In the genomic region with DNA sequence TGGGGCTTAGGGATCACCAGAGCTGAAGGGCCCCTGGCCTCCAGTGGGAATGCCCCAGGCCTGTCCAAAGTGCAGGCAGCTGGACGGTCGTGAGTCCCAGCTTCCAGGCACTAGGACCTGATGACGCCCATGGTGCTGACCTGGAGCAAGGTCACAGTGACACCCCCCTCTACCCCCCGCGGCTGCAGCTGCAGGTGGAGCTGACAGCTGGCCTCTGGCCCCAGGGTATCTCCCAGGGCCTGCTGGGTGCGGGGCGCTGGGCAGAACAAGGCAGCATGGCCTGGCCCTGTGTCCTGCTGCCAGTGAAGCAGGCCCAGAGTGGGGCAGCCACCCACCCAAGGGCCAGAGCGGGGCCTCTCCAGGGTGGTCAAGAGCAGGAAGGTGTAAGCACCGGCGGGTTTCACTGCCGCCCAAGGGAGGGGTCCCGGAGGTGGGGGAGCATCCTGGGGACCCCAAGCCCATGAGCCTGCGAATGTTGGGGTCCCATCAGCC, we compare ENCODE assay signal across 1 cellular context.
TF ChIP-seq lines count a peak whose summit lies in the region.

No MANE protein-coding gene starts in this region.

TF ChIP-seq in K562, 482 proteins besides CTCF, POLR2A, EP300 and RAD21 (continued from another document):
- TF ChIP-seq, protein P1, sequence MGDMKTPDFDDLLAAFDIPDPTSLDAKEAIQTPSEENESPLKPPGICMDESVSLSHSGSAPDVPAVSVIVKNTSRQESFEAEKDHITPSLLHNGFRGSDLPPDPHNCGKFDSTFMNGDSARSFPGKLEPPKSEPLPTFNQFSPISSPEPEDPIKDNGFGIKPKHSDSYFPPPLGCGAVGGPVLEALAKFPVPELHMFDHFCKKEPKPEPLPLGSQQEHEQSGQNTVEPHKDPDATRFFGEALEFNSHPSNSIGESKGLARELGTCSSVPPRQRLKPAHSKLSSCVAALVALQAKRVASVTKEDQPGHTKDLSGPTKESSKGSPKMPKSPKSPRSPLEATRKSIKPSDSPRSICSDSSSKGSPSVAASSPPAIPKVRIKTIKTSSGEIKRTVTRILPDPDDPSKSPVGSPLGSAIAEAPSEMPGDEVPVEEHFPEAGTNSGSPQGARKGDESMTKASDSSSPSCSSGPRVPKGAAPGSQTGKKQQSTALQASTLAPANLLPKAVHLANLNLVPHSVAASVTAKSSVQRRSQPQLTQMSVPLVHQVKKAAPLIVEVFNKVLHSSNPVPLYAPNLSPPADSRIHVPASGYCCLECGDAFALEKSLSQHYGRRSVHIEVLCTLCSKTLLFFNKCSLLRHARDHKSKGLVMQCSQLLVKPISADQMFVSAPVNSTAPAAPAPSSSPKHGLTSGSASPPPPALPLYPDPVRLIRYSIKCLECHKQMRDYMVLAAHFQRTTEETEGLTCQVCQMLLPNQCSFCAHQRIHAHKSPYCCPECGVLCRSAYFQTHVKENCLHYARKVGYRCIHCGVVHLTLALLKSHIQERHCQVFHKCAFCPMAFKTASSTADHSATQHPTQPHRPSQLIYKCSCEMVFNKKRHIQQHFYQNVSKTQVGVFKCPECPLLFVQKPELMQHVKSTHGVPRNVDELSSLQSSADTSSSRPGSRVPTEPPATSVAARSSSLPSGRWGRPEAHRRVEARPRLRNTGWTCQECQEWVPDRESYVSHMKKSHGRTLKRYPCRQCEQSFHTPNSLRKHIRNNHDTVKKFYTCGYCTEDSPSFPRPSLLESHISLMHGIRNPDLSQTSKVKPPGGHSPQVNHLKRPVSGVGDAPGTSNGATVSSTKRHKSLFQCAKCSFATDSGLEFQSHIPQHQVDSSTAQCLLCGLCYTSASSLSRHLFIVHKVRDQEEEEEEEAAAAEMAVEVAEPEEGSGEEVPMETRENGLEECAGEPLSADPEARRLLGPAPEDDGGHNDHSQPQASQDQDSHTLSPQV (IDR thresholded peaks at IDR 0.05): peak; percentile 47; the same call in 1 of the 2 replicates
- TF ChIP-seq NR1H2 (CRISPR knock-in tag; IDR thresholded peaks at IDR 0.05): 0 out of 2 replicates have a peak, but pooled peaks have one; percentile 55
- no peak for TF ChIP-seq ZNF77 (CRISPR knock-in tag; IDR thresholded peaks at IDR 0.05)
- TF ChIP-seq PRMT5 (CRISPR knock-in tag; IDR thresholded peaks at IDR 0.05): no peak
- 0 out of 2 replicates have a peak, but pooled peaks have one; percentile 22 for TF ChIP-seq RNF2 (IDR thresholded peaks at IDR 0.05)
- TF ChIP-seq CXXC5 (CRISPR knock-in tag; IDR thresholded peaks at IDR 0.05): no peak
- 0 out of 2 replicates have a peak, but pooled peaks have one; percentile 9 for TF ChIP-seq ARID1B (IDR thresholded peaks at IDR 0.05)
- TF ChIP-seq, protein P2, sequence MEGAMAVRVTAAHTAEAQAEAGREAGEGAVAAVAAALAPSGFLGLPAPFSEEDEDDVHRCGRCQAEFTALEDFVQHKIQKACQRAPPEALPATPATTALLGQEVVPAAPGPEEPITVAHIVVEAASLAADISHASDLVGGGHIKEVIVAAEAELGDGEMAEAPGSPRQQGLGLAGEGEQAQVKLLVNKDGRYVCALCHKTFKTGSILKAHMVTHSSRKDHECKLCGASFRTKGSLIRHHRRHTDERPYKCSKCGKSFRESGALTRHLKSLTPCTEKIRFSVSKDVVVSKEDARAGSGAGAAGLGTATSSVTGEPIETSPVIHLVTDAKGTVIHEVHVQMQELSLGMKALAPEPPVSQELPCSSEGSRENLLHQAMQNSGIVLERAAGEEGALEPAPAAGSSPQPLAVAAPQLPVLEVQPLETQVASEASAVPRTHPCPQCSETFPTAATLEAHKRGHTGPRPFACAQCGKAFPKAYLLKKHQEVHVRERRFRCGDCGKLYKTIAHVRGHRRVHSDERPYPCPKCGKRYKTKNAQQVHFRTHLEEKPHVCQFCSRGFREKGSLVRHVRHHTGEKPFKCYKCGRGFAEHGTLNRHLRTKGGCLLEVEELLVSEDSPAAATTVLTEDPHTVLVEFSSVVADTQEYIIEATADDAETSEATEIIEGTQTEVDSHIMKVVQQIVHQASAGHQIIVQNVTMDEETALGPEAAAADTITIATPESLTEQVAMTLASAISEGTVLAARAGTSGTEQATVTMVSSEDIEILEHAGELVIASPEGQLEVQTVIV (CRISPR knock-in tag; IDR thresholded peaks at IDR 0.05; ENCODE audit: borderline replicate concordance): no peak
- TF ChIP-seq SLC30A9 (CRISPR knock-in tag; IDR thresholded peaks at IDR 0.05): no peak
- TF ChIP-seq, protein P3, sequence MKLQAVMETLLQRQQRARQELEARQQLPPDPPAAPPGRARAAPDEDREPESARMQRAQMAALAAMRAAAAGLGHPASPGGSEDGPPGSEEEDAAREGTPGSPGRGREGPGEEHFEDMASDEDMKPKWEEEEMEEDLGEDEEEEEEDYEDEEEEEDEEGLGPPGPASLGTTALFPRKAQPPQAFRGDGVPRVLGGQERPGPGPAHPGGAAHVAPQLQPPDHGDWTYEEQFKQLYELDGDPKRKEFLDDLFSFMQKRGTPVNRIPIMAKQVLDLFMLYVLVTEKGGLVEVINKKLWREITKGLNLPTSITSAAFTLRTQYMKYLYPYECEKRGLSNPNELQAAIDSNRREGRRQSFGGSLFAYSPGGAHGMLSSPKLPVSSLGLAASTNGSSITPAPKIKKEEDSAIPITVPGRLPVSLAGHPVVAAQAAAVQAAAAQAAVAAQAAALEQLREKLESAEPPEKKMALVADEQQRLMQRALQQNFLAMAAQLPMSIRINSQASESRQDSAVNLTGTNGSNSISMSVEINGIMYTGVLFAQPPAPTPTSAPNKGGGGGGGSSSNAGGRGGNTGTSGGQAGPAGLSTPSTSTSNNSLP (IDR thresholded peaks at IDR 0.05; ENCODE audit: borderline replicate concordance, low read depth, low read length): no peak
- TF ChIP-seq MIER1 (IDR thresholded peaks at IDR 0.05; ENCODE audit: low read depth): no peak
- TF ChIP-seq GTF2F1 (IDR thresholded peaks at IDR 0.05; ENCODE audit: low read depth, low read length): no peak
- TF ChIP-seq U2AF1 (optimal IDR thresholded peaks at IDR 0.05; ENCODE audit: low read depth, low read length): no peak
- TF ChIP-seq, protein P4, sequence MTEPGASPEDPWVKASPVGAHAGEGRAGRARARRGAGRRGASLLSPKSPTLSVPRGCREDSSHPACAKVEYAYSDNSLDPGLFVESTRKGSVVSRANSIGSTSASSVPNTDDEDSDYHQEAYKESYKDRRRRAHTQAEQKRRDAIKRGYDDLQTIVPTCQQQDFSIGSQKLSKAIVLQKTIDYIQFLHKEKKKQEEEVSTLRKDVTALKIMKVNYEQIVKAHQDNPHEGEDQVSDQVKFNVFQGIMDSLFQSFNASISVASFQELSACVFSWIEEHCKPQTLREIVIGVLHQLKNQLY (CRISPR knock-in tag; conservative IDR thresholded peaks at IDR 0.05): no peak
- no peak for TF ChIP-seq CBX5 (IDR thresholded peaks at IDR 0.05; ENCODE audit: borderline replicate concordance, low read depth)
- TF ChIP-seq, protein P5, sequence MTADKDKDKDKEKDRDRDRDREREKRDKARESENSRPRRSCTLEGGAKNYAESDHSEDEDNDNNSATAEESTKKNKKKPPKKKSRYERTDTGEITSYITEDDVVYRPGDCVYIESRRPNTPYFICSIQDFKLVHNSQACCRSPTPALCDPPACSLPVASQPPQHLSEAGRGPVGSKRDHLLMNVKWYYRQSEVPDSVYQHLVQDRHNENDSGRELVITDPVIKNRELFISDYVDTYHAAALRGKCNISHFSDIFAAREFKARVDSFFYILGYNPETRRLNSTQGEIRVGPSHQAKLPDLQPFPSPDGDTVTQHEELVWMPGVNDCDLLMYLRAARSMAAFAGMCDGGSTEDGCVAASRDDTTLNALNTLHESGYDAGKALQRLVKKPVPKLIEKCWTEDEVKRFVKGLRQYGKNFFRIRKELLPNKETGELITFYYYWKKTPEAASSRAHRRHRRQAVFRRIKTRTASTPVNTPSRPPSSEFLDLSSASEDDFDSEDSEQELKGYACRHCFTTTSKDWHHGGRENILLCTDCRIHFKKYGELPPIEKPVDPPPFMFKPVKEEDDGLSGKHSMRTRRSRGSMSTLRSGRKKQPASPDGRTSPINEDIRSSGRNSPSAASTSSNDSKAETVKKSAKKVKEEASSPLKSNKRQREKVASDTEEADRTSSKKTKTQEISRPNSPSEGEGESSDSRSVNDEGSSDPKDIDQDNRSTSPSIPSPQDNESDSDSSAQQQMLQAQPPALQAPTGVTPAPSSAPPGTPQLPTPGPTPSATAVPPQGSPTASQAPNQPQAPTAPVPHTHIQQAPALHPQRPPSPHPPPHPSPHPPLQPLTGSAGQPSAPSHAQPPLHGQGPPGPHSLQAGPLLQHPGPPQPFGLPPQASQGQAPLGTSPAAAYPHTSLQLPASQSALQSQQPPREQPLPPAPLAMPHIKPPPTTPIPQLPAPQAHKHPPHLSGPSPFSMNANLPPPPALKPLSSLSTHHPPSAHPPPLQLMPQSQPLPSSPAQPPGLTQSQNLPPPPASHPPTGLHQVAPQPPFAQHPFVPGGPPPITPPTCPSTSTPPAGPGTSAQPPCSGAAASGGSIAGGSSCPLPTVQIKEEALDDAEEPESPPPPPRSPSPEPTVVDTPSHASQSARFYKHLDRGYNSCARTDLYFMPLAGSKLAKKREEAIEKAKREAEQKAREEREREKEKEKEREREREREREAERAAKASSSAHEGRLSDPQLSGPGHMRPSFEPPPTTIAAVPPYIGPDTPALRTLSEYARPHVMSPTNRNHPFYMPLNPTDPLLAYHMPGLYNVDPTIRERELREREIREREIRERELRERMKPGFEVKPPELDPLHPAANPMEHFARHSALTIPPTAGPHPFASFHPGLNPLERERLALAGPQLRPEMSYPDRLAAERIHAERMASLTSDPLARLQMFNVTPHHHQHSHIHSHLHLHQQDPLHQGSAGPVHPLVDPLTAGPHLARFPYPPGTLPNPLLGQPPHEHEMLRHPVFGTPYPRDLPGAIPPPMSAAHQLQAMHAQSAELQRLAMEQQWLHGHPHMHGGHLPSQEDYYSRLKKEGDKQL (CRISPR knock-in tag; IDR thresholded peaks at IDR 0.05; ENCODE audit: borderline replicate concordance): no peak
- TF ChIP-seq RBBP5 (IDR thresholded peaks at IDR 0.05; ENCODE audit: borderline replicate concordance, insufficient read depth, low read length, poor library complexity, severe bottlenecking): peak; percentile 55
- TF ChIP-seq CREB1 (IDR thresholded peaks at IDR 0.05): peak; percentile 30; the same call in 1 of the 2 replicates
- TF ChIP-seq CREB1 (CRISPR knock-in tag; IDR thresholded peaks at IDR 0.05): 0 out of 2 replicates have a peak, but pooled peaks have one; percentile 29
- no peak for TF ChIP-seq ADNP (tag; IDR thresholded peaks at IDR 0.05)
- TF ChIP-seq TCF7 (IDR thresholded peaks at IDR 0.05; ENCODE audit: borderline replicate concordance): no peak
- TF ChIP-seq SUPT5H (IDR thresholded peaks at IDR 0.05): no peak
- no peak for TF ChIP-seq NFRKB (IDR thresholded peaks at IDR 0.05; ENCODE audit: low read depth)
- TF ChIP-seq ATF1 (CRISPR knock-in tag; IDR thresholded peaks at IDR 0.05): no peak
- peak; percentile 42 for TF ChIP-seq ATF1 (tag; IDR thresholded peaks at IDR 0.05)
- TF ChIP-seq SPI1 (IDR thresholded peaks at IDR 0.05; ENCODE audit: borderline replicate concordance, low read depth, low read length): no peak
- TF ChIP-seq IRF2 (CRISPR knock-in tag; IDR thresholded peaks at IDR 0.05): no peak
- no peak for TF ChIP-seq ZNF668 (CRISPR knock-in tag; IDR thresholded peaks at IDR 0.05)
